2 cellular contexts compared by ENCODE assay signal in the genomic region with DNA sequence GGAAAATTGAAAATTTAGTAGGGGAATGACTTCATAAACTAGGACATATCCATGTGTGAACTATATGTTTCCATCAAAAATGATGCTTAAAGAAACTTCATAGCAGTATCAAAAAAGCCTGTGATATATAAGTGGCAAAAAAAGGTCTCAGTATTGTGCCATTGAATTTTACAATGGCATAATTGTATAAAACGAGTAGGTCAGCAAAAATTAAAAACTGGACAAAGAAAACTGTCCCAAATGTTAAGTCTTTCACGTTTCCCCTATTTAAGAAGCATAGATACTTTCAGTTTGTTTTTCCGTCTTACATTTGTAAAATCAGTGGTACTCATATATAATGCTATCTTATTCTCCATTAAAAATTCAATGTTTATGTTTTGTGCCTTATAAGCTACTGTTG.
TF ChIP-seq lines count a peak whose summit lies in the region.

No MANE protein-coding gene starts in this region.

TF ChIP-seq in A549, 52 proteins besides CTCF, POLR2A, EP300 and RAD21:
- TF ChIP-seq SREBF2 (IDR thresholded peaks at IDR 0.05) (no peak), KDM1A (IDR thresholded peaks at IDR 0.05; ENCODE audit: low read depth) (no peak), MAFK (IDR thresholded peaks at IDR 0.05; ENCODE audit: partially characterized antibody) (peak; percentile 67), RNF2 (IDR thresholded peaks at IDR 0.05; ENCODE audit: borderline replicate concordance, low read depth) (no peak)
- TF ChIP-seq, protein P1, sequence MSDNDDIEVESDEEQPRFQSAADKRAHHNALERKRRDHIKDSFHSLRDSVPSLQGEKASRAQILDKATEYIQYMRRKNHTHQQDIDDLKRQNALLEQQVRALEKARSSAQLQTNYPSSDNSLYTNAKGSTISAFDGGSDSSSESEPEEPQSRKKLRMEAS (IDR thresholded peaks at IDR 0.05), result no peak

TF ChIP-seq in IMR-90, 13 proteins besides CTCF, POLR2A, EP300 and RAD21:
- no peak for TF ChIP-seq MXI1 (IDR thresholded peaks at IDR 0.05; ENCODE audit: borderline replicate concordance, low read depth, low read length)
- TF ChIP-seq MAFK (IDR thresholded peaks at IDR 0.05; ENCODE audit: low read depth, low read length), result peak; percentile 87
- no peak for TF ChIP-seq NFE2L2 (IDR thresholded peaks at IDR 0.05; ENCODE audit: low read depth, low read length)
- TF ChIP-seq, protein P2, sequence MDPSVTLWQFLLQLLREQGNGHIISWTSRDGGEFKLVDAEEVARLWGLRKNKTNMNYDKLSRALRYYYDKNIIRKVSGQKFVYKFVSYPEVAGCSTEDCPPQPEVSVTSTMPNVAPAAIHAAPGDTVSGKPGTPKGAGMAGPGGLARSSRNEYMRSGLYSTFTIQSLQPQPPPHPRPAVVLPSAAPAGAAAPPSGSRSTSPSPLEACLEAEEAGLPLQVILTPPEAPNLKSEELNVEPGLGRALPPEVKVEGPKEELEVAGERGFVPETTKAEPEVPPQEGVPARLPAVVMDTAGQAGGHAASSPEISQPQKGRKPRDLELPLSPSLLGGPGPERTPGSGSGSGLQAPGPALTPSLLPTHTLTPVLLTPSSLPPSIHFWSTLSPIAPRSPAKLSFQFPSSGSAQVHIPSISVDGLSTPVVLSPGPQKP (IDR thresholded peaks at IDR 0.05; ENCODE audit: borderline replicate concordance, low read depth, low read length), result no peak
- no peak for TF ChIP-seq CEBPB (IDR thresholded peaks at IDR 0.05; ENCODE audit: low read depth, low read length)
- no peak for TF ChIP-seq RCOR1 (IDR thresholded peaks at IDR 0.05; ENCODE audit: insufficient replicate concordance, low read length)
- no peak for TF ChIP-seq RFX5 (IDR thresholded peaks at IDR 0.05; ENCODE audit: low read depth, low read length)
- no peak for TF ChIP-seq MAZ (IDR thresholded peaks at IDR 0.05; ENCODE audit: borderline replicate concordance, low read depth, low read length)
